8 cellular contexts compared by ENCODE assay signal in genomic region chr20:57092112-57092899, GRCh38.
DNase-seq lines count a peak whose midpoint lies in the region; ATAC-seq, FAIRE-seq and TF ChIP-seq lines count a peak whose summit lies in the region.

No MANE protein-coding gene starts in this region.

- dilution Hi-C loops in endothelial cell of umbilical vein (cut with MboI; ENCODE audit: extremely low pct_ligation_motif_present, low sequenced_read_pairs), result no loop called here

- H3K4me2 ChIP-seq in endothelial cell of umbilical vein (ENCODE audit: insufficient read depth, low read length), result no peak overlapping the region

- H3K4me1 ChIP-seq in HAP-1 (peaks cover 2% of the 10 kb centered on the region), endothelial cell of umbilical vein (ENCODE audit: control insufficient read depth, extremely low read depth, insufficient read depth, low read length) (no peaks in the 10 kb centered on the region), testis (peaks cover 3% of the 10 kb centered on the region)

- H3K9ac ChIP-seq in endothelial cell of umbilical vein (replicated peaks; ENCODE audit: extremely low read depth, insufficient read depth, low read length), result no peak overlapping the region

- CTCF ChIA-PET in Calu3 (lab: Charles Lee) (interaction anchor here (3.1 to 3.2 kb wide), 2 partner anchors 241 to 254 kb away, joined by 29 to 35 read pairs; no protein-coding TSS in a partner anchor), endothelial cell of umbilical vein (lab: Charles Lee) (interaction anchor here (0.6 to 3.2 kb wide), 6 partner anchors 240 to 1116 kb away, joined by 3 to 31 read pairs (median 4); no protein-coding TSS in a partner anchor)
- CTCF ChIA-PET in activated CD4-positive, alpha-beta memory T cell treated with anti-CD3 and anti-CD28 coated beads, Interleukin-2, amount 10 ng/mL, durations not matched to agents 7 days and 5 days (lab: Charles Lee), result interaction anchor here (0.7 to 3.1 kb wide), 4 partner anchors 241 to 542 kb away, joined by 3 to 33 read pairs (median 4); no protein-coding TSS in a partner anchor

- peaks cover 13% of the 10 kb centered on the region for H3K36me3 Mint-ChIP-seq in Calu3 (ENCODE audit: insufficient read depth, unreplicated experiment)
- no peaks in the 10 kb centered on the region for H3K36me3 Mint-ChIP-seq in activated CD4-positive, alpha-beta memory T cell treated with anti-CD3 and anti-CD28 coated beads, Interleukin-2, amount 10 ng/mL, durations not matched to agents 7 days and 5 days (ENCODE audit: low read depth)

- H3K9me1 ChIP-seq in endothelial cell of umbilical vein (replicated peaks; ENCODE audit: control insufficient read depth, extremely low read depth, insufficient read depth, low read length), result no peaks in the 10 kb centered on the region

- no peaks in the 10 kb centered on the region for H3K9me3 Mint-ChIP-seq in Calu3 (ENCODE audit: low read depth, unreplicated experiment)
- H3K9me3 Mint-ChIP-seq in activated CD4-positive, alpha-beta memory T cell treated with anti-CD3 and anti-CD28 coated beads, Interleukin-2, amount 10 ng/mL, durations not matched to agents 7 days and 5 days, result no peaks in the 10 kb centered on the region

- H3K4me3 Mint-ChIP-seq in Calu3 (ENCODE audit: low read depth, unreplicated experiment), result no peak overlapping the region
- H3K4me3 Mint-ChIP-seq in activated CD4-positive, alpha-beta memory T cell treated with anti-CD3 and anti-CD28 coated beads, Interleukin-2, amount 10 ng/mL, durations not matched to agents 7 days and 5 days, result no peak overlapping the region

- H3K9me3 ChIP-seq in HAP-1 (no peaks in the 10 kb centered on the region), endothelial cell of umbilical vein (replicated peaks; ENCODE audit: control insufficient read depth, insufficient read depth, low read length) (no peaks in the 10 kb centered on the region), testis (no peaks in the 10 kb centered on the region)

- H2AFZ ChIP-seq in endothelial cell of umbilical vein (ENCODE audit: low read depth, low read length), result no peak overlapping the region

- peaks cover 9% of the 10 kb centered on the region for H3K4me1 Mint-ChIP-seq in Calu3 (ENCODE audit: low read depth, unreplicated experiment)
- peaks cover 8% of the 10 kb centered on the region for H3K4me1 Mint-ChIP-seq in activated CD4-positive, alpha-beta memory T cell treated with anti-CD3 and anti-CD28 coated beads, Interleukin-2, amount 10 ng/mL, durations not matched to agents 7 days and 5 days

- BruUV-seq in Calu3 (replicated peaks; lab: Mats Ljungman, UMichigan) (no TSS peak), endothelial cell of umbilical vein (replicated peaks; lab: Mats Ljungman, UMichigan) (no TSS peak)

- no peaks in the 10 kb centered on the region for H4K20me1 ChIP-seq in endothelial cell of umbilical vein (replicated peaks; ENCODE audit: control insufficient read depth, extremely low read depth, insufficient read depth, low read length)

- 29 to 30% methylated on average over 13 to 27 of the region's 34 CpGs for WGBS in testis, 2 donors

- TF ChIP-seq CTCF in Calu3 (IDR thresholded peaks at IDR 0.05; ENCODE audit: unreplicated experiment), result peak; percentile 97
- peak; percentile 68 to 84 for TF ChIP-seq CTCF in endothelial cell of umbilical vein (IDR thresholded peaks at IDR 0.05; ENCODE audit: extremely low read depth in 1 of 2, insufficient read depth in 1 of 2, low read depth in 1 of 2, low read length in 2 of 2)
- TF ChIP-seq CTCF in testis (IDR thresholded peaks at IDR 0.05), result peak in 2 of 3 experiments; percentile 71 to 79

- intact Hi-C loops in Calu3 (cut with micrococcal nuclease; ENCODE audit: unreplicated experiment), result loop anchor here (5.0 kb wide), 1 partner anchor 240 kb away; no protein-coding TSS in a partner anchor
- intact Hi-C loops in endothelial cell of umbilical vein (cut with micrococcal nuclease), result loop anchor here (2.0 to 10.0 kb wide), 2 partner anchors 402 to 542 kb away; no protein-coding TSS in a partner anchor
- intact Hi-C loops in testis (cut with DNase I; ENCODE audit: low total_unique reads), result no loop called here

- H3K27me3 ChIP-seq in HAP-1 (ENCODE audit: low read depth), result peaks cover 3% of the 10 kb centered on the region; the same call in 1 of the 2 replicates
- H3K27me3 ChIP-seq in endothelial cell of umbilical vein (ENCODE audit: control insufficient read depth in 2 of 2, insufficient read depth in 2 of 2, low read length in 2 of 2), result no peaks in the 10 kb centered on the region
- no peaks in the 10 kb centered on the region for H3K27me3 ChIP-seq in testis

- POLR2A ChIA-PET in activated CD4-positive, alpha-beta memory T cell treated with anti-CD3 and anti-CD28 coated beads, Interleukin-2, amount 10 ng/mL, durations not matched to agents 7 days and 5 days (lab: Charles Lee), result no interaction called here
- POLR2A ChIA-PET in endothelial cell of umbilical vein (lab: Charles Lee), result no interaction called here

- H3K4me3 ChIP-seq in HAP-1 (no peak overlapping the region), endothelial cell of umbilical vein (replicated peaks in 1 of 3; ENCODE audit: insufficient read depth in 1 of 3, low read depth in 1 of 3, low read length in 3 of 3) (no peak overlapping the region), testis (no peak overlapping the region)

- no peak overlapping the region for H3K27ac Mint-ChIP-seq in Calu3 (ENCODE audit: unreplicated experiment)
- H3K27ac Mint-ChIP-seq in activated CD4-positive, alpha-beta memory T cell treated with anti-CD3 and anti-CD28 coated beads, Interleukin-2, amount 10 ng/mL, durations not matched to agents 7 days and 5 days, result no peak overlapping the region

- H3K79me2 ChIP-seq in endothelial cell of umbilical vein (ENCODE audit: control insufficient read depth, insufficient read depth, low read length), result no peaks in the 10 kb centered on the region

- FAIRE-seq in endothelial cell of umbilical vein (lab: Jason Lieb, UNC), result no peak

- ATAC-seq in HG03571 (IDR thresholded peaks at IDR 0.05; ENCODE audit: unreplicated experiment), result no peak

- in situ Hi-C loops in HAP-1 (cut with MboI; ENCODE audit: low sequenced_read_pairs), result loop anchor here (10.0 to 25.0 kb wide), 2 partner anchors 395 to 502 kb away; no protein-coding TSS in a partner anchor

- no peak overlapping the region for H3K27ac ChIP-seq in endothelial cell of umbilical vein (ENCODE audit: insufficient read depth, low read depth, low read length)
- H3K27ac ChIP-seq in testis, result no peak overlapping the region

- no peak for TF ChIP-seq POLR2A in endothelial cell of umbilical vein (IDR thresholded peaks at IDR 0.05; ENCODE audit: low read depth, low read length)
- no peak for TF ChIP-seq POLR2A in testis (IDR thresholded peaks at IDR 0.05)

- H3K36me3 ChIP-seq in HAP-1 (replicated peaks) (no peaks in the 10 kb centered on the region), endothelial cell of umbilical vein (ENCODE audit: control insufficient read depth in 2 of 2, extremely low read depth in 1 of 2, insufficient read depth in 2 of 2, low read length in 2 of 2) (no peaks in the 10 kb centered on the region), testis (ENCODE audit: low read depth, missing control alignments) (no peaks in the 10 kb centered on the region)

- DNase-seq in Calu3 (peak; percentile 84), HAP-1 (ENCODE audit: low spot score in 2 of 2) (peak; percentile 44 to 84), NCI-H69 (lab: John Stamatoyannopoulos, UW) (peak; percentile 61), endothelial cell of umbilical vein (ENCODE audit: low read depth, low spot score) (peak; percentile 24), mucosa of gallbladder (ENCODE audit: low spot score) (peak; percentile 35), testis (peak; percentile 80)
- peak; percentile 56 for DNase-seq in activated CD4-positive, alpha-beta memory T cell treated with anti-CD3 and anti-CD28 coated beads, Interleukin-2, amount 10 ng/mL, durations not matched to agents 7 days and 5 days

- H3K27me3 Mint-ChIP-seq in Calu3 (ENCODE audit: unreplicated experiment), result peaks cover 95% of the 10 kb centered on the region
- H3K27me3 Mint-ChIP-seq in activated CD4-positive, alpha-beta memory T cell treated with anti-CD3 and anti-CD28 coated beads, Interleukin-2, amount 10 ng/mL, durations not matched to agents 7 days and 5 days, result peaks cover 3% of the 10 kb centered on the region

TF ChIP-seq in endothelial cell of umbilical vein, 7 proteins besides CTCF, POLR2A, EP300 and RAD21:
- TF ChIP-seq EZH2 (IDR thresholded peaks at IDR 0.05; ENCODE audit: borderline replicate concordance, low read depth, low read length, severe bottlenecking), result no peak
- TF ChIP-seq POLR2AphosphoS5 (IDR thresholded peaks at IDR 0.05; ENCODE audit: insufficient read depth, low read depth, low read length), result no peak
- TF ChIP-seq MYC (IDR thresholded peaks at IDR 0.05; ENCODE audit: low read depth, low read length), result no peak
- TF ChIP-seq MAX (IDR thresholded peaks at IDR 0.05; ENCODE audit: insufficient read depth, insufficient read length), result no peak
- TF ChIP-seq GATA2 (IDR thresholded peaks at IDR 0.05; ENCODE audit: insufficient read depth, insufficient read length, low read depth, low read length), result no peak
- no peak for TF ChIP-seq JUN (IDR thresholded peaks at IDR 0.05; ENCODE audit: borderline replicate concordance, insufficient read depth, insufficient read length, low read depth)
- TF ChIP-seq FOS (IDR thresholded peaks at IDR 0.05; ENCODE audit: borderline replicate concordance, insufficient read depth, low read length), result no peak
TF ChIP-seq in endothelial cell of umbilical vein: peak in this region for 0.

Comparison
In these comparisons a context has a peak if more than half of its experiments do, and no peak if none do; other contexts are left out.
1. DNase-seq: peak in every context shown above with its lines; median percentile 84 in Calu3; 80 in testis; 64 in HAP-1; 61 in NCI-H69; 56 in activated CD4-positive, alpha-beta memory T cell treated with anti-CD3 and anti-CD28 coated beads, Interleukin-2, amount 10 ng/mL, durations not matched to agents 7 days and 5 days; 35 in mucosa of gallbladder; 24 in endothelial cell of umbilical vein.